ENCODE assay signal across 1 cellular context in genomic region chr3:128707935-128708494, GRCh38.
TF ChIP-seq lines count a peak whose summit lies in the region.

No MANE protein-coding gene starts in this region.

TF ChIP-seq in HepG2, 621 proteins besides CTCF, POLR2A, EP300 and RAD21 (continued from another document and continues in another):
- no peak for TF ChIP-seq PRDM10 (CRISPR knock-in tag; IDR thresholded peaks at IDR 0.05; ENCODE audit: low read depth)
- TF ChIP-seq AHDC1 (CRISPR knock-in tag; IDR thresholded peaks at IDR 0.05; ENCODE audit: borderline replicate concordance): peak; percentile 81; the same call in 1 of the 2 replicates
- TF ChIP-seq REST (IDR thresholded peaks at IDR 0.05; ENCODE audit: borderline replicate concordance in 1 of 2, low read depth in 1 of 2, low read length in 2 of 2): peak in 1 of 2 experiments; percentile 22; a peak in 1 of 4 replicates
- peak; percentile 22; the same call in 1 of the 2 replicates for TF ChIP-seq MIER3 (CRISPR knock-in tag; IDR thresholded peaks at IDR 0.05; ENCODE audit: borderline replicate concordance)
- TF ChIP-seq KAT2B (IDR thresholded peaks at IDR 0.05; ENCODE audit: borderline replicate concordance, low read depth, low read length): peak; percentile 65
- no peak for TF ChIP-seq ATAD3A (CRISPR knock-in tag; IDR thresholded peaks at IDR 0.05)
- TF ChIP-seq ZNF503 (CRISPR knock-in tag; IDR thresholded peaks at IDR 0.05): peak; percentile 50; the same call in 1 of the 2 replicates
- TF ChIP-seq ZMYM3 (CRISPR knock-in tag; IDR thresholded peaks at IDR 0.05): peak; percentile 83
- 0 out of 2 replicates have a peak, but pooled peaks have one; percentile 56 for TF ChIP-seq MBD4 (IDR thresholded peaks at IDR 0.05; ENCODE audit: borderline replicate concordance, low read length)
- TF ChIP-seq ZNF512 (CRISPR knock-in tag; IDR thresholded peaks at IDR 0.05): no peak
- TF ChIP-seq JUNB (CRISPR knock-in tag; IDR thresholded peaks at IDR 0.05; ENCODE audit: borderline replicate concordance): 0 out of 2 replicates have a peak, but pooled peaks have one; percentile 30
- no peak for TF ChIP-seq XRCC5 (optimal IDR thresholded peaks at IDR 0.05; ENCODE audit: low read length)
- TF ChIP-seq SAP130 (CRISPR knock-in tag; IDR thresholded peaks at IDR 0.05; ENCODE audit: low read depth): peak; percentile 65
- TF ChIP-seq KAT8 (CRISPR knock-in tag; IDR thresholded peaks at IDR 0.05): peak; percentile 26; the same call in 1 of the 2 replicates
- TF ChIP-seq CREB1 (IDR thresholded peaks at IDR 0.05): peak; percentile 64
- peak; percentile 79 for TF ChIP-seq CREB1 (CRISPR knock-in tag; IDR thresholded peaks at IDR 0.05)
- TF ChIP-seq THRA (CRISPR knock-in tag; IDR thresholded peaks at IDR 0.05; ENCODE audit: borderline replicate concordance): 0 out of 2 replicates have a peak, but pooled peaks have one; percentile 36
- peak; percentile 85 for TF ChIP-seq FOXP4 (CRISPR knock-in tag; IDR thresholded peaks at IDR 0.05)
- TF ChIP-seq ZNF629 (CRISPR knock-in tag; conservative IDR thresholded peaks at IDR 0.05): no peak
- peak; percentile 26; the same call in 1 of the 2 replicates for TF ChIP-seq RXRA (CRISPR knock-in tag; IDR thresholded peaks at IDR 0.05)
- TF ChIP-seq REXO4 (CRISPR knock-in tag; IDR thresholded peaks at IDR 0.05; ENCODE audit: borderline replicate concordance): no peak
- TF ChIP-seq ZNF589 (CRISPR knock-in tag; conservative IDR thresholded peaks at IDR 0.05): 0 out of 2 replicates have a peak, but pooled peaks have one; percentile 34
- TF ChIP-seq ZNF136 (CRISPR knock-in tag; IDR thresholded peaks at IDR 0.05; ENCODE audit: low read depth): no peak; the same call in 1 of the 2 replicates
- TF ChIP-seq RBAK (CRISPR knock-in tag; IDR thresholded peaks at IDR 0.05): no peak
- TF ChIP-seq REPIN1 (CRISPR knock-in tag; IDR thresholded peaks at IDR 0.05; ENCODE audit: borderline replicate concordance, low read depth): 0 out of 2 replicates have a peak, but pooled peaks have one; percentile 29
- TF ChIP-seq KLF6 (CRISPR knock-in tag; IDR thresholded peaks at IDR 0.05): peak; percentile 51; the same call in 1 of the 2 replicates
- TF ChIP-seq ZNF543 (CRISPR knock-in tag; IDR thresholded peaks at IDR 0.05): 0 out of 2 replicates have a peak, but pooled peaks have one; percentile 32
- no peak for TF ChIP-seq RBM39 (IDR thresholded peaks at IDR 0.05; ENCODE audit: low read depth, low read length, poor library complexity, severe bottlenecking)
- no peak for TF ChIP-seq ZBTB25 (CRISPR knock-in tag; IDR thresholded peaks at IDR 0.05)
- TF ChIP-seq KLF16 (CRISPR knock-in tag; IDR thresholded peaks at IDR 0.05): peak in 1 of 2 experiments; percentile 50; a peak in 1 of 4 replicates
- TF ChIP-seq ZNF746 (CRISPR knock-in tag; IDR thresholded peaks at IDR 0.05): 0 out of 2 replicates have a peak, but pooled peaks have one; percentile 38
- no peak for TF ChIP-seq THAP8 (CRISPR knock-in tag; IDR thresholded peaks at IDR 0.05; ENCODE audit: borderline replicate concordance)
- peak; percentile 8; the same call in 1 of the 2 replicates for TF ChIP-seq FOSL2 (CRISPR knock-in tag; IDR thresholded peaks at IDR 0.05)
